ENCODE assay signal across 1 cellular context in the genomic region with DNA sequence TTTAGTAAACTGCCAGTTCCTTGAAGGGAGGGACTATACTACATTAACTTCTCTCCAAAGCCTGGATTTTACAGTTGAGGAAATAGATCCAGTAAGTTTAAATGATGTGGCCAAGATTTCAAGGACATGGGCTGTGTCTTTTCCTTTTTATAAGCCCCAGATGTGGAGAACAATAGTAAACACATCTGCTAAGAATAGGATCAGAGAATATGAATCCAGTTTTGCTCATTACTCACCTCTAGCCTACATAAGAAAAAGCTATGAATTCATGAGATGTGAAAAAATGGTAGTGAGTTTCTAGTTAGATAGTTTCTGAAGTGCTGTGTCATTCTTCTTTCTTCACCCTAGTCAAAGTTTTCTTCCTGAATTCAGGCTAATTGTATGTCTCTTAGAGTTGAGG.
TF ChIP-seq lines count a peak whose summit lies in the region.

No MANE protein-coding gene starts in this region.

TF ChIP-seq in GM23338, 12 proteins besides CTCF, POLR2A, EP300 and RAD21 (continued from another document):
- TF ChIP-seq ZNF114 (CRISPR knock-in tag; IDR thresholded peaks at IDR 0.05) (no peak), JUNB (IDR thresholded peaks at IDR 0.05; ENCODE audit: unreplicated experiment) (no peak), EZH2 (IDR thresholded peaks at IDR 0.05; ENCODE audit: low read depth, unreplicated experiment) (no peak), CREB1 (CRISPR knock-in tag; IDR thresholded peaks at IDR 0.05; ENCODE audit: low read depth) (no peak), NANOG (IDR thresholded peaks at IDR 0.05; ENCODE audit: borderline replicate concordance) (no peak), EZH2phosphoT487 (IDR thresholded peaks at IDR 0.05; ENCODE audit: unreplicated experiment) (no peak)
- TF ChIP-seq, protein P1, sequence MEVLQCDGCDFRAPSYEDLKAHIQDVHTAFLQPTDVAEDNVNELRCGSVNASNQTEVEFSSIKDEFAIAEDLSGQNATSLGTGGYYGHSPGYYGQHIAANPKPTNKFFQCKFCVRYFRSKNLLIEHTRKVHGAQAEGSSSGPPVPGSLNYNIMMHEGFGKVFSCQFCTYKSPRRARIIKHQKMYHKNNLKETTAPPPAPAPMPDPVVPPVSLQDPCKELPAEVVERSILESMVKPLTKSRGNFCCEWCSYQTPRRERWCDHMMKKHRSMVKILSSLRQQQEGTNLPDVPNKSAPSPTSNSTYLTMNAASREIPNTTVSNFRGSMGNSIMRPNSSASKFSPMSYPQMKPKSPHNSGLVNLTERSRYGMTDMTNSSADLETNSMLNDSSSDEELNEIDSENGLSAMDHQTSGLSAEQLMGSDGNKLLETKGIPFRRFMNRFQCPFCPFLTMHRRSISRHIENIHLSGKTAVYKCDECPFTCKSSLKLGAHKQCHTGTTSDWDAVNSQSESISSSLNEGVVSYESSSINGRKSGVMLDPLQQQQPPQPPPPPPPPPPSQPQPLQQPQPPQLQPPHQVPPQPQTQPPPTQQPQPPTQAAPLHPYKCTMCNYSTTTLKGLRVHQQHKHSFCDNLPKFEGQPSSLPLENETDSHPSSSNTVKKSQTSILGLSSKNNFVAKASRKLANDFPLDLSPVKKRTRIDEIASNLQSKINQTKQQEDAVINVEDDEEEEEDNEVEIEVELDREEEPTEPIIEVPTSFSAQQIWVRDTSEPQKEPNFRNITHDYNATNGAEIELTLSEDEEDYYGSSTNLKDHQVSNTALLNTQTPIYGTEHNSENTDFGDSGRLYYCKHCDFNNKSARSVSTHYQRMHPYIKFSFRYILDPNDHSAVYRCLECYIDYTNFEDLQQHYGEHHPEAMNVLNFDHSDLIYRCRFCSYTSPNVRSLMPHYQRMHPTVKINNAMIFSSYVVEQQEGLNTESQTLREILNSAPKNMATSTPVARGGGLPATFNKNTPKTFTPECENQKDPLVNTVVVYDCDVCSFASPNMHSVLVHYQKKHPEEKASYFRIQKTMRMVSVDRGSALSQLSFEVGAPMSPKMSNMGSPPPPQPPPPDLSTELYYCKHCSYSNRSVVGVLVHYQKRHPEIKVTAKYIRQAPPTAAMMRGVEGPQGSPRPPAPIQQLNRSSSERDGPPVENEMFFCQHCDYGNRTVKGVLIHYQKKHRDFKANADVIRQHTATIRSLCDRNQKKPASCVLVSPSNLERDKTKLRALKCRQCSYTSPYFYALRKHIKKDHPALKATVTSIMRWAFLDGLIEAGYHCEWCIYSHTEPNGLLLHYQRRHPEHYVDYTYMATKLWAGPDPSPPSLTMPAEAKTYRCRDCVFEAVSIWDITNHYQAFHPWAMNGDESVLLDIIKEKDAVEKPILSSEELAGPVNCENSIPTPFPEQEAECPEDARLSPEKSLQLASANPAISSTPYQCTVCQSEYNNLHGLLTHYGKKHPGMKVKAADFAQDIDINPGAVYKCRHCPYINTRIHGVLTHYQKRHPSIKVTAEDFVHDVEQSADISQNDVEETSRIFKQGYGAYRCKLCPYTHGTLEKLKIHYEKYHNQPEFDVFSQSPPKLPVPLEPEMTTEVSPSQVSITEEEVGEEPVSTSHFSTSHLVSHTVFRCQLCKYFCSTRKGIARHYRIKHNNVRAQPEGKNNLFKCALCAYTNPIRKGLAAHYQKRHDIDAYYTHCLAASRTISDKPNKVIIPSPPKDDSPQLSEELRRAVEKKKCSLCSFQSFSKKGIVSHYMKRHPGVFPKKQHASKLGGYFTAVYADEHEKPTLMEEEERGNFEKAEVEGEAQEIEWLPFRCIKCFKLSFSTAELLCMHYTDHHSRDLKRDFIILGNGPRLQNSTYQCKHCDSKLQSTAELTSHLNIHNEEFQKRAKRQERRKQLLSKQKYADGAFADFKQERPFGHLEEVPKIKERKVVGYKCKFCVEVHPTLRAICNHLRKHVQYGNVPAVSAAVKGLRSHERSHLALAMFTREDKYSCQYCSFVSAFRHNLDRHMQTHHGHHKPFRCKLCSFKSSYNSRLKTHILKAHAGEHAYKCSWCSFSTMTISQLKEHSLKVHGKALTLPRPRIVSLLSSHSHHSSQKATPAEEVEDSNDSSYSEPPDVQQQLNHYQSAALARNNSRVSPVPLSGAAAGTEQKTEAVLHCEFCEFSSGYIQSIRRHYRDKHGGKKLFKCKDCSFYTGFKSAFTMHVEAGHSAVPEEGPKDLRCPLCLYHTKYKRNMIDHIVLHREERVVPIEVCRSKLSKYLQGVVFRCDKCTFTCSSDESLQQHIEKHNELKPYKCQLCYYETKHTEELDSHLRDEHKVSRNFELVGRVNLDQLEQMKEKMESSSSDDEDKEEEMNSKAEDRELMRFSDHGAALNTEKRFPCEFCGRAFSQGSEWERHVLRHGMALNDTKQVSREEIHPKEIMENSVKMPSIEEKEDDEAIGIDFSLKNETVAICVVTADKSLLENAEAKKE (CRISPR knock-in tag; IDR thresholded peaks at IDR 0.05) = no peak
- TF ChIP-seq, protein P2, sequence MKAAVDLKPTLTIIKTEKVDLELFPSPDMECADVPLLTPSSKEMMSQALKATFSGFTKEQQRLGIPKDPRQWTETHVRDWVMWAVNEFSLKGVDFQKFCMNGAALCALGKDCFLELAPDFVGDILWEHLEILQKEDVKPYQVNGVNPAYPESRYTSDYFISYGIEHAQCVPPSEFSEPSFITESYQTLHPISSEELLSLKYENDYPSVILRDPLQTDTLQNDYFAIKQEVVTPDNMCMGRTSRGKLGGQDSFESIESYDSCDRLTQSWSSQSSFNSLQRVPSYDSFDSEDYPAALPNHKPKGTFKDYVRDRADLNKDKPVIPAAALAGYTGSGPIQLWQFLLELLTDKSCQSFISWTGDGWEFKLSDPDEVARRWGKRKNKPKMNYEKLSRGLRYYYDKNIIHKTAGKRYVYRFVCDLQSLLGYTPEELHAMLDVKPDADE (IDR thresholded peaks at IDR 0.05) = no peak
- TF ChIP-seq, protein P3, sequence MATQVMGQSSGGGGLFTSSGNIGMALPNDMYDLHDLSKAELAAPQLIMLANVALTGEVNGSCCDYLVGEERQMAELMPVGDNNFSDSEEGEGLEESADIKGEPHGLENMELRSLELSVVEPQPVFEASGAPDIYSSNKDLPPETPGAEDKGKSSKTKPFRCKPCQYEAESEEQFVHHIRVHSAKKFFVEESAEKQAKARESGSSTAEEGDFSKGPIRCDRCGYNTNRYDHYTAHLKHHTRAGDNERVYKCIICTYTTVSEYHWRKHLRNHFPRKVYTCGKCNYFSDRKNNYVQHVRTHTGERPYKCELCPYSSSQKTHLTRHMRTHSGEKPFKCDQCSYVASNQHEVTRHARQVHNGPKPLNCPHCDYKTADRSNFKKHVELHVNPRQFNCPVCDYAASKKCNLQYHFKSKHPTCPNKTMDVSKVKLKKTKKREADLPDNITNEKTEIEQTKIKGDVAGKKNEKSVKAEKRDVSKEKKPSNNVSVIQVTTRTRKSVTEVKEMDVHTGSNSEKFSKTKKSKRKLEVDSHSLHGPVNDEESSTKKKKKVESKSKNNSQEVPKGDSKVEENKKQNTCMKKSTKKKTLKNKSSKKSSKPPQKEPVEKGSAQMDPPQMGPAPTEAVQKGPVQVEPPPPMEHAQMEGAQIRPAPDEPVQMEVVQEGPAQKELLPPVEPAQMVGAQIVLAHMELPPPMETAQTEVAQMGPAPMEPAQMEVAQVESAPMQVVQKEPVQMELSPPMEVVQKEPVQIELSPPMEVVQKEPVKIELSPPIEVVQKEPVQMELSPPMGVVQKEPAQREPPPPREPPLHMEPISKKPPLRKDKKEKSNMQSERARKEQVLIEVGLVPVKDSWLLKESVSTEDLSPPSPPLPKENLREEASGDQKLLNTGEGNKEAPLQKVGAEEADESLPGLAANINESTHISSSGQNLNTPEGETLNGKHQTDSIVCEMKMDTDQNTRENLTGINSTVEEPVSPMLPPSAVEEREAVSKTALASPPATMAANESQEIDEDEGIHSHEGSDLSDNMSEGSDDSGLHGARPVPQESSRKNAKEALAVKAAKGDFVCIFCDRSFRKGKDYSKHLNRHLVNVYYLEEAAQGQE (IDR thresholded peaks at IDR 0.05; ENCODE audit: unreplicated experiment) = no peak
